ENCODE assay signal across 1 cellular context in genomic region chr17:44067547-44067945, GRCh38.
TF ChIP-seq lines count a peak whose summit lies in the region.

No MANE protein-coding gene starts in this region.

TF ChIP-seq in liver, 16 proteins besides CTCF, POLR2A, EP300 and RAD21 (continued from another document):
- TF ChIP-seq REST (IDR thresholded peaks at IDR 0.05): no peak
- no peak for TF ChIP-seq MAX (IDR thresholded peaks at IDR 0.05)
- no peak for TF ChIP-seq NR2F2 (IDR thresholded peaks at IDR 0.05)
- no peak for TF ChIP-seq RXRA (IDR thresholded peaks at IDR 0.05)
- TF ChIP-seq SP1 (IDR thresholded peaks at IDR 0.05): no peak
- no peak for TF ChIP-seq HNF4G (IDR thresholded peaks at IDR 0.05)
- no peak for TF ChIP-seq JUND (IDR thresholded peaks at IDR 0.05)
- no peak for TF ChIP-seq GABPA (IDR thresholded peaks at IDR 0.05 in 1 of 2, conservative IDR thresholded peaks at IDR 0.05 in 1 of 2)
